2 cellular contexts compared by ENCODE assay signal in genomic region chr4:74005528-74005927, GRCh38.
A peak's percentile ranks its signal among the peaks of the same experiment; 100 is the strongest.
TF ChIP-seq lines count a peak whose summit lies in the region.

No MANE protein-coding gene starts in this region.

TF ChIP-seq in Ishikawa, 13 proteins besides CTCF, POLR2A, EP300 and RAD21:
- TF ChIP-seq, protein P1, sequence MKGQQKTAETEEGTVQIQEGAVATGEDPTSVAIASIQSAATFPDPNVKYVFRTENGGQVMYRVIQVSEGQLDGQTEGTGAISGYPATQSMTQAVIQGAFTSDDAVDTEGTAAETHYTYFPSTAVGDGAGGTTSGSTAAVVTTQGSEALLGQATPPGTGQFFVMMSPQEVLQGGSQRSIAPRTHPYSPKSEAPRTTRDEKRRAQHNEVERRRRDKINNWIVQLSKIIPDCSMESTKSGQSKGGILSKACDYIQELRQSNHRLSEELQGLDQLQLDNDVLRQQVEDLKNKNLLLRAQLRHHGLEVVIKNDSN (IDR thresholded peaks at IDR 0.05), result no peak
- TF ChIP-seq CEBPB (IDR thresholded peaks at IDR 0.05) (peak; percentile 46; the same call in 1 of the 2 replicates), FOXM1 (IDR thresholded peaks at IDR 0.05; ENCODE audit: borderline replicate concordance, low read depth) (0 out of 2 replicates have a peak, but pooled peaks have one; percentile 18)
TF ChIP-seq in Ishikawa: peak in this region for 2.

TF ChIP-seq in K562, 482 proteins besides CTCF, POLR2A, EP300 and RAD21:
- TF ChIP-seq DPF2 (IDR thresholded peaks at IDR 0.05), result 0 out of 2 replicates have a peak, but pooled peaks have one; percentile 14
- no peak for TF ChIP-seq GTF2F1 (IDR thresholded peaks at IDR 0.05; ENCODE audit: low read depth, low read length)
- TF ChIP-seq SOX6 (IDR thresholded peaks at IDR 0.05), result peak; percentile 64
- TF ChIP-seq, protein P2, sequence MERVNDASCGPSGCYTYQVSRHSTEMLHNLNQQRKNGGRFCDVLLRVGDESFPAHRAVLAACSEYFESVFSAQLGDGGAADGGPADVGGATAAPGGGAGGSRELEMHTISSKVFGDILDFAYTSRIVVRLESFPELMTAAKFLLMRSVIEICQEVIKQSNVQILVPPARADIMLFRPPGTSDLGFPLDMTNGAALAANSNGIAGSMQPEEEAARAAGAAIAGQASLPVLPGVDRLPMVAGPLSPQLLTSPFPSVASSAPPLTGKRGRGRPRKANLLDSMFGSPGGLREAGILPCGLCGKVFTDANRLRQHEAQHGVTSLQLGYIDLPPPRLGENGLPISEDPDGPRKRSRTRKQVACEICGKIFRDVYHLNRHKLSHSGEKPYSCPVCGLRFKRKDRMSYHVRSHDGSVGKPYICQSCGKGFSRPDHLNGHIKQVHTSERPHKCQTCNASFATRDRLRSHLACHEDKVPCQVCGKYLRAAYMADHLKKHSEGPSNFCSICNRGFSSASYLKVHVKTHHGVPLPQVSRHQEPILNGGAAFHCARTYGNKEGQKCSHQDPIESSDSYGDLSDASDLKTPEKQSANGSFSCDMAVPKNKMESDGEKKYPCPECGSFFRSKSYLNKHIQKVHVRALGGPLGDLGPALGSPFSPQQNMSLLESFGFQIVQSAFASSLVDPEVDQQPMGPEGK (CRISPR knock-in tag; IDR thresholded peaks at IDR 0.05; ENCODE audit: borderline replicate concordance), result no peak
- TF ChIP-seq, protein P3, sequence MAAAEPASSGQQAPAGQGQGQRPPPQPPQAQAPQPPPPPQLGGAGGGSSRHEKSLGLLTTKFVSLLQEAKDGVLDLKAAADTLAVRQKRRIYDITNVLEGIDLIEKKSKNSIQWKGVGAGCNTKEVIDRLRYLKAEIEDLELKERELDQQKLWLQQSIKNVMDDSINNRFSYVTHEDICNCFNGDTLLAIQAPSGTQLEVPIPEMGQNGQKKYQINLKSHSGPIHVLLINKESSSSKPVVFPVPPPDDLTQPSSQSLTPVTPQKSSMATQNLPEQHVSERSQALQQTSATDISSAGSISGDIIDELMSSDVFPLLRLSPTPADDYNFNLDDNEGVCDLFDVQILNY (CRISPR knock-in tag; IDR thresholded peaks at IDR 0.05), result no peak
